2 cellular contexts compared by ENCODE assay signal in genomic region chr4:118173126-118173525, GRCh38.
TF ChIP-seq lines count a peak whose summit lies in the region.

No MANE protein-coding gene starts in this region.

TF ChIP-seq in SK-N-SH, 30 proteins besides CTCF, POLR2A, EP300 and RAD21 (continued from another document):
- TF ChIP-seq REST (IDR thresholded peaks at IDR 0.05; ENCODE audit: low read depth, low read length), result no peak
- TF ChIP-seq FOXJ3 (CRISPR knock-in tag; IDR thresholded peaks at IDR 0.05), result no peak
- no peak for TF ChIP-seq MXI1 (IDR thresholded peaks at IDR 0.05; ENCODE audit: low read depth, low read length)
- TF ChIP-seq TAF1 (IDR thresholded peaks at IDR 0.05; ENCODE audit: borderline replicate concordance, low read depth, low read length), result no peak
- no peak for TF ChIP-seq CHD2 (IDR thresholded peaks at IDR 0.05; ENCODE audit: low read length, partially characterized antibody)
- TF ChIP-seq EZH2phosphoT487 (IDR thresholded peaks at IDR 0.05; ENCODE audit: borderline replicate concordance, low read depth), result no peak
- TF ChIP-seq PBX3 (IDR thresholded peaks at IDR 0.05), result no peak
- no peak for TF ChIP-seq JUND (IDR thresholded peaks at IDR 0.05)
TF ChIP-seq in SK-N-SH: peak in this region for 0.

TF ChIP-seq in SK-N-SH treated with all-trans-retinoic acid at 6 μM for 48 hours, 23 proteins besides CTCF, POLR2A, EP300 and RAD21 (continued from another document):
- TF ChIP-seq POU6F1 (CRISPR knock-in tag; IDR thresholded peaks at IDR 0.05; ENCODE audit: borderline replicate concordance, low read depth), result no peak
- no peak for TF ChIP-seq ZNF70 (CRISPR knock-in tag; IDR thresholded peaks at IDR 0.05)
- no peak for TF ChIP-seq ZNF8 (CRISPR knock-in tag; IDR thresholded peaks at IDR 0.05)
- TF ChIP-seq CREB5 (CRISPR knock-in tag; IDR thresholded peaks at IDR 0.05; ENCODE audit: low read depth), result no peak
- TF ChIP-seq ZFP30 (CRISPR knock-in tag; IDR thresholded peaks at IDR 0.05), result no peak
- TF ChIP-seq BACH2 (CRISPR knock-in tag; IDR thresholded peaks at IDR 0.05; ENCODE audit: borderline replicate concordance), result no peak
